In genomic region chr2:152183381-152184073, GRCh38 we compare ENCODE assay signal across 18 cellular contexts.
"Had no signal": no experiment of that assay in that cellular context is flagged by ENCODE, and none has a peak within 500 bp of the region (broad histone marks: within the 10 kb centered on the region; RNA-seq: fewer than 3 reads in every experiment).

No MANE protein-coding gene starts in this region.

- H3K36me3 ChIP-seq: esophagus muscularis mucosa, gastroesophageal sphincter, right atrium auricular region, suprapubic skin, thyroid gland had no signal

- H3K9me3 Mint-ChIP-seq: neural crest cell; stimulated activated effector memory CD8-positive, alpha-beta T cell treated with anti-CD3 and anti-CD28 coated beads, Interleukin-12 subunit alpha, Interleukin-12 subunit beta, amount 100 ng/mL, for 72 hours; type B pancreatic cell had no signal

- H3K4me3 ChIP-seq: esophagus muscularis mucosa, gastroesophageal sphincter, mucosa of descending colon, right atrium auricular region, suprapubic skin, thyroid gland had no signal

- H3K9me3 ChIP-seq: esophagus muscularis mucosa, gastroesophageal sphincter, mucosa of descending colon, right atrium auricular region, suprapubic skin, thyroid gland had no signal

- DNase-seq: effector memory CD4-positive, alpha-beta T cell; foreskin fibroblast; glutamatergic neuron; left colon; mucosa of descending colon; naive thymus-derived CD8-positive, alpha-beta T cell; stimulated activated CD4-positive, alpha-beta T cell treated with anti-CD3 and anti-CD28 coated beads, Interleukin-4, amount 100 ng/mL, for 1 hour; stimulated activated CD8-positive, alpha-beta memory T cell treated with anti-CD3 and anti-CD28 coated beads, Interleukin-4, amount 100 ng/mL, for 48 hours; stimulated activated naive CD8-positive, alpha-beta T cell treated with anti-CD3 and anti-CD28 coated beads, Interleukin-15, Interleukin-2, amounts not matched to agents 100 U/mL and 50 U/mL, for 24 hours; thyroid gland had no signal

- H3K27me3 ChIP-seq: right atrium auricular region, suprapubic skin, thyroid gland had no signal

- H3K4me1 Mint-ChIP-seq: stimulated activated effector memory CD8-positive, alpha-beta T cell treated with anti-CD3 and anti-CD28 coated beads, Interleukin-12 subunit alpha, Interleukin-12 subunit beta, amount 100 ng/mL, for 72 hours had no signal

- H3K27ac ChIP-seq: epithelial cell of prostate, esophagus muscularis mucosa, gastroesophageal sphincter, right atrium auricular region, suprapubic skin, thyroid gland had no signal

- H3K4me3 Mint-ChIP-seq: neural crest cell; stimulated activated effector memory CD8-positive, alpha-beta T cell treated with anti-CD3 and anti-CD28 coated beads, Interleukin-12 subunit alpha, Interleukin-12 subunit beta, amount 100 ng/mL, for 72 hours; type B pancreatic cell had no signal

- H3K4me1 ChIP-seq: esophagus muscularis mucosa, gastroesophageal sphincter, right atrium auricular region, suprapubic skin, thyroid gland had no signal

- H3K36me3 Mint-ChIP-seq: stimulated activated effector memory CD8-positive, alpha-beta T cell treated with anti-CD3 and anti-CD28 coated beads, Interleukin-12 subunit alpha, Interleukin-12 subunit beta, amount 100 ng/mL, for 72 hours; type B pancreatic cell had no signal

- H3K27ac Mint-ChIP-seq: stimulated activated effector memory CD8-positive, alpha-beta T cell treated with anti-CD3 and anti-CD28 coated beads, Interleukin-12 subunit alpha, Interleukin-12 subunit beta, amount 100 ng/mL, for 72 hours; type B pancreatic cell had no signal
